9 cellular contexts compared by ENCODE assay signal in the genomic region with DNA sequence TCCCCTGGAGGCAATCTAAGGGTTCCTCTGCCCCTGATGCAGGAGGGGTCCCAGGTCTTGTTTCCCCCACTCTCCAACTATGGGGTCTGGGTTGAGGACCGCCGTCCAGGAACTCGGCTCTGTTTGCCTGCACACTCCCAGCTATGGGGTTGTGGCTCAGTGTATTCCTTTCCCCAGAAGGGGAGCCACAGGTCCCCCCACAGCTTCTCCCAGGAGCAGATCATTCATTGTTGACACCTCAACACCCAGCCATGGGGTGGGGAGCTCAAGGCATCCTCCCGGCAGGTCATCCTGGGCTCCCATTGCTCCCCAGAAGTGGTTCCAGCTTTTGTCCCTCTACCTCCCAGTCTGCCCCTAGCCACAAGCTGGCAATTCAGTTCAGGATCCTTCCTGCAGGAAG.
DNase-seq lines count a peak whose midpoint lies in the region; ATAC-seq and TF ChIP-seq lines count a peak whose summit lies in the region.
"Had no signal": no experiment of that assay in that cellular context is flagged by ENCODE, and none has a peak within 500 bp of the region (broad histone marks: within the 10 kb centered on the region; RNA-seq: fewer than 3 reads in every experiment).

No MANE protein-coding gene starts in this region.

- no peak for DNase-seq in T-helper 1 cell
- no peak for DNase-seq in astrocyte of the cerebellum (ENCODE audit: low read depth)
- DNase-seq in left kidney (ENCODE audit: low read depth, low spot score), result peak; percentile 24
- peak in 1 of 49 donors; percentile 4 for DNase-seq in substantia nigra (lab: John Stamatoyannopoulos, UW)
- no peak for DNase-seq in DMS 273 (lab: John Stamatoyannopoulos, UW; ENCODE audit: unreplicated experiment)
- DNase-seq in NK-92 treated with Interleukin-12 subunit alpha and Interleukin-12 subunit beta, amount 100 ng/mL, for 24 hours (lab: John Stamatoyannopoulos, UW), result no peak
- DNase-seq: kidney glomerular epithelial cell had no signal

- TF ChIP-seq CTCF in astrocyte of the cerebellum (IDR thresholded peaks at IDR 0.05; ENCODE audit: low read depth, low read length, missing control alignments), result no peak

- peak overlapping the region; percentile 89 for H3K4me3 ChIP-seq in astrocyte of the cerebellum (ENCODE audit: low read depth, low read length)

- H3K4me3 Mint-ChIP-seq in T-helper 1 cell treated with Interleukin-12 subunit alpha and Interleukin-12 subunit beta and Interleukin-4 antibody, amounts not matched to agents 30 μg/mL and 1 μg/mL, for 36 hours, result peak overlapping the region; percentile 54

- no peaks in the 10 kb centered on the region for H3K9me3 Mint-ChIP-seq in T-helper 1 cell treated with Interleukin-12 subunit alpha and Interleukin-12 subunit beta and Interleukin-4 antibody, amounts not matched to agents 30 μg/mL and 1 μg/mL, for 36 hours

- H3K4me1 Mint-ChIP-seq in T-helper 1 cell treated with Interleukin-12 subunit alpha and Interleukin-12 subunit beta and Interleukin-4 antibody, amounts not matched to agents 30 μg/mL and 1 μg/mL, for 36 hours (ENCODE audit: low read depth), result peaks cover 9% of the 10 kb centered on the region

- H3K27ac Mint-ChIP-seq in T-helper 1 cell treated with Interleukin-12 subunit alpha and Interleukin-12 subunit beta and Interleukin-4 antibody, amounts not matched to agents 30 μg/mL and 1 μg/mL, for 36 hours, result no peak overlapping the region

- H3K27ac ChIP-seq in substantia nigra (ENCODE audit: low read depth, low read length, poor library complexity, severe bottlenecking), result peak overlapping the region; percentile 90

- ATAC-seq in HG03025 (IDR thresholded peaks at IDR 0.05; ENCODE audit: low FRiP score, unreplicated experiment), result no peak

- H3K36me3 Mint-ChIP-seq in T-helper 1 cell treated with Interleukin-12 subunit alpha and Interleukin-12 subunit beta and Interleukin-4 antibody, amounts not matched to agents 30 μg/mL and 1 μg/mL, for 36 hours (ENCODE audit: low read depth), result peaks cover 3% of the 10 kb centered on the region

- peaks cover 38% of the 10 kb centered on the region for H3K27me3 Mint-ChIP-seq in T-helper 1 cell treated with Interleukin-12 subunit alpha and Interleukin-12 subunit beta and Interleukin-4 antibody, amounts not matched to agents 30 μg/mL and 1 μg/mL, for 36 hours (ENCODE audit: low read depth)

- in situ Hi-C loops in astrocyte of the cerebellum (cut with HindIII; ENCODE audit: low sequenced_read_pairs), result no loop called here
